Comparison of ENCODE assay signal across 11 cellular contexts in genomic region chr1:162541619-162542141, GRCh38. TPM values are rescaled to one million over a fixed set of nuclear protein-coding genes. Genes with fewer than 3 reads are reported as not detected.
DNase-seq lines count a peak whose midpoint lies in the region; ATAC-seq and TF ChIP-seq lines count a peak whose summit lies in the region.
"Had no signal": no experiment of that assay in that cellular context is flagged by ENCODE, and none has a peak within 500 bp of the region (broad histone marks: within the 10 kb centered on the region; RNA-seq: fewer than 3 reads in every experiment).

No MANE protein-coding gene starts in this region.

- TF ChIP-seq RAD21 in HCT116 (IDR thresholded peaks at IDR 0.05; ENCODE audit: low read depth), result peak; percentile 19; the same call in 1 of the 2 replicates

- RAD21 ChIA-PET in HCT116 (lab: Charles Lee; ENCODE audit: low non-redundant PET in 1 of 2, low total read pairs in 2 of 2, uncharacterized antibody in 2 of 2, unreplicated experiment in 2 of 2), result no interaction called here

- H3K36me3 ChIP-seq in HCT116 (ENCODE audit: control insufficient read depth in 1 of 2, insufficient read depth in 2 of 2, low read length in 2 of 2) (no peaks in the 10 kb centered on the region), brain microvascular endothelial cell (replicated peaks) (no peaks in the 10 kb centered on the region), stomach (no peaks in the 10 kb centered on the region)
- H3K36me3 ChIP-seq: adrenal gland had no signal

- H3K4me2 ChIP-seq in HCT116 (ENCODE audit: low read length), result peak overlapping the region; percentile 40

- TF ChIP-seq POLR2A in HCT116 (IDR thresholded peaks at IDR 0.05; ENCODE audit: borderline replicate concordance, extremely low read depth, insufficient read depth, insufficient read length) (no peak), stomach (IDR thresholded peaks at IDR 0.05) (no peak)

- DNase-seq in HCT116 (ENCODE audit: low read depth, low spot score) (peak; percentile 47), brain microvascular endothelial cell (peak; percentile 93), iris pigment epithelial cell (ENCODE audit: low read depth) (peak; percentile 97), stomach (no peak), NCI-H2107 treated with DMSO at 0.1 percent for 48 hours (lab: John Stamatoyannopoulos, UW; ENCODE audit: unreplicated experiment) (no peak), SK-N-DZ (ENCODE audit: low spot score) (no peak), G401 (ENCODE audit: low spot score) (no peak)
- no peak for DNase-seq in activated CD4-positive, CD25-positive, alpha-beta regulatory T cell treated with anti-CD3 and anti-CD28 coated beads, Interleukin-2, amount 50 U/mL, for 72 hours
- DNase-seq: DMS79 treated with DMSO at 0.1 percent for 48 hours, NCI-H2171 had no signal

- H3K4me1 ChIP-seq in HCT116 (ENCODE audit: control insufficient read depth in 1 of 2, insufficient read depth in 2 of 2, low read length in 2 of 2), result peaks cover 13 to 41% of the 10 kb centered on the region in 2 experiments
- peaks cover 0 to 9% (median 3%) of the 10 kb centered on the region in 4 donors for H3K4me1 ChIP-seq in stomach
- H3K4me1 ChIP-seq: adrenal gland had no signal

- H3K79me2 ChIP-seq in HCT116 (ENCODE audit: insufficient read depth, low read length), result no peaks in the 10 kb centered on the region

- no peak for TF ChIP-seq EP300 in stomach (IDR thresholded peaks at IDR 0.05)

- in situ Hi-C loops in brain microvascular endothelial cell (cut with HindIII; ENCODE audit: low pct_ligation_motif_present, low sequenced_read_pairs), result no loop called here
- in situ Hi-C loops in G401 (cut with HindIII; ENCODE audit: low sequenced_read_pairs), result no loop called here

- no peaks in the 10 kb centered on the region for H3K9me2 ChIP-seq in HCT116 (ENCODE audit: insufficient read depth)

- CTCF ChIA-PET in HCT116 (lab: Charles Lee), result no interaction called here

- intact Hi-C loops in HCT116 (cut with micrococcal nuclease) (no loop called here), stomach (cut with DNase I; ENCODE audit: low total_unique reads) (no loop called here)

- WGBS in stomach, 5 donors, result 48 to 80% (median 72%) methylated on average over 4 to 5 of the region's 5 CpGs

- H3K4me3 ChIP-seq in HCT116 (replicated peaks in 1 of 2; ENCODE audit: low read depth in 1 of 2, low read length in 2 of 2), result no peak overlapping the region
- H3K4me3 ChIP-seq in brain microvascular endothelial cell (ENCODE audit: low read depth, low read length), result no peak overlapping the region
- H3K4me3 ChIP-seq in stomach, result no peak overlapping the region
- H3K4me3 ChIP-seq: adrenal gland had no signal

- H2AFZ ChIP-seq in HCT116 (ENCODE audit: low read depth, low read length, poor library complexity, severe bottlenecking), result peak overlapping the region; percentile 26

- no peaks in the 10 kb centered on the region; a peak in 1 of 4 replicates for H3K9me3 ChIP-seq in HCT116 (ENCODE audit: control insufficient read depth in 1 of 2, insufficient read depth in 1 of 2, low read depth in 1 of 2, low read length in 2 of 2)
- peaks cover 4 to 8% (median 6%) of the 10 kb centered on the region in 4 donors for H3K9me3 ChIP-seq in stomach
- H3K9me3 ChIP-seq: adrenal gland had no signal

- no peaks in the 10 kb centered on the region for H4K20me1 ChIP-seq in HCT116 (ENCODE audit: insufficient read depth)

- no peak overlapping the region for H3K9ac ChIP-seq in HCT116 (ENCODE audit: low read length)

- no TSS peak for BruUV-seq in HCT116 (replicated peaks; lab: Mats Ljungman, UMichigan)

- ATAC-seq in HCT116, result peak; percentile 15; the same call in 1 of the 2 replicates

- H3K27me3 ChIP-seq in HCT116 (ENCODE audit: insufficient read depth, low read length) (no peaks in the 10 kb centered on the region), brain microvascular endothelial cell (replicated peaks) (no peaks in the 10 kb centered on the region), stomach (no peaks in the 10 kb centered on the region)
- H3K27me3 ChIP-seq: adrenal gland had no signal

- no peak for TF ChIP-seq CTCF in HCT116 (IDR thresholded peaks at IDR 0.05 in 2 of 3, conservative IDR thresholded peaks at IDR 0.05 in 1 of 3; ENCODE audit: borderline replicate concordance in 1 of 3, insufficient read depth in 1 of 3, low read depth in 2 of 3, low read length in 2 of 3)
- no peak for TF ChIP-seq CTCF in brain microvascular endothelial cell (IDR thresholded peaks at IDR 0.05; ENCODE audit: low read depth, low read length, missing control alignments)
- TF ChIP-seq CTCF in stomach (IDR thresholded peaks at IDR 0.05), result no peak

- no peak overlapping the region for H3K27ac ChIP-seq in HCT116 (ENCODE audit: low read depth, low read length)
- peak overlapping the region; percentile 69 for H3K27ac ChIP-seq in brain microvascular endothelial cell
- H3K27ac ChIP-seq in stomach, result peak overlapping the region in 4 of 5 donors; percentile 26 to 73 (median 64)

- POLR2A ChIA-PET in HCT116 (lab: Charles Lee), result no interaction called here

TF ChIP-seq in HCT116, 20 proteins besides CTCF, POLR2A, EP300 and RAD21:
- TF ChIP-seq ZBTB33 (IDR thresholded peaks at IDR 0.05; ENCODE audit: extremely low read depth, insufficient replicate concordance, low read length) (no peak), JUND (IDR thresholded peaks at IDR 0.05) (peak; percentile 36; the same call in 1 of the 2 replicates), SRF (IDR thresholded peaks at IDR 0.05; ENCODE audit: low read depth) (no peak), CBX3 (IDR thresholded peaks at IDR 0.05; ENCODE audit: low read depth) (peak; percentile 63; the same call in 1 of the 2 replicates), CEBPB (IDR thresholded peaks at IDR 0.05; ENCODE audit: low read depth) (peak; percentile 63), FOSL1 (IDR thresholded peaks at IDR 0.05; ENCODE audit: low read depth) (peak; percentile 57; the same call in 1 of the 2 replicates), SP1 (IDR thresholded peaks at IDR 0.05; ENCODE audit: low read depth) (peak; percentile 55)

RNA-seq across cellular contexts. Expression of gene UAP1, which starts 19.8 kb away (rescaled TPM):
- total RNA-seq in HCT116 (2021; ENCODE audit: unreplicated experiment) (51.4 TPM), stomach (100 to 1,000 TPM in 2 of 5 donors, 10 to 100 TPM in 3; 16.5 to 184 (median 58.1) TPM)
- 35.8 and 36.1 TPM in 2 replicates for polyA plus RNA-seq in HCT116 (2012)
- 100 to 1,000 TPM in 1 of 3 donors, 10 to 100 TPM in 2; 39.5 to 123 (median 58.8) TPM for polyA plus RNA-seq in stomach
- 50.8 and 59.4 TPM in 2 replicates for polyA plus RNA-seq in SK-N-DZ (2014; cell fraction: cytosol; rRNA removed)
- 35.3 and 48.6 TPM in 2 replicates for polyA plus RNA-seq in SK-N-DZ (2014; cell fraction: nucleus; rRNA removed)
- total RNA-seq in G401 (2014; rRNA removed; shearing (Covaris generic)), result 49.3 and 69.4 TPM in 2 replicates

RNA-seq across cellular contexts. Expression of gene UHMK1, which starts 44.1 kb away (rescaled TPM):
- 75.1 TPM for total RNA-seq in HCT116 (2021; ENCODE audit: unreplicated experiment)
- 16.1 and 17.0 TPM in 2 replicates for polyA plus RNA-seq in HCT116 (2012)
- total RNA-seq in stomach, result 10 to 100 TPM in 4 of 5 donors, 1 to 10 TPM in 1; 2.9 to 80.6 (median 33.3) TPM
- 10 to 100 TPM in 2 of 3 donors, 1 to 10 TPM in 1; 7.9 to 12.8 (median 11.8) TPM for polyA plus RNA-seq in stomach
- 12.6 and 14.2 TPM in 2 replicates for polyA plus RNA-seq in SK-N-DZ (2014; cell fraction: cytosol; rRNA removed)
- 15.6 and 20.4 TPM in 2 replicates for polyA plus RNA-seq in SK-N-DZ (2014; cell fraction: nucleus; rRNA removed)
- 11.7 and 16.3 TPM in 2 replicates for total RNA-seq in G401 (2014; rRNA removed; shearing (Covaris generic))

Comparison
In these comparisons a context has a peak if more than half of its experiments do, and no peak if none do; other contexts are left out.
1. DNase-seq: peak in HCT116 (single experiment), brain microvascular endothelial cell (single experiment) and iris pigment epithelial cell (single experiment); none in stomach (single experiment), NCI-H2107 treated with DMSO at 0.1 percent for 48 hours (single experiment), activated CD4-positive, CD25-positive, alpha-beta regulatory T cell treated with anti-CD3 and anti-CD28 coated beads, Interleukin-2, amount 50 U/mL, for 72 hours (single experiment), SK-N-DZ (single experiment) and G401 (single experiment).